ENCODE assay signal across 23 cellular contexts in genomic region chr14:92463141-92463540, GRCh38. TPM values are rescaled to one million over a fixed set of nuclear protein-coding genes. Genes with fewer than 3 reads are reported as not detected.
DNase-seq lines count a peak whose midpoint lies in the region; ATAC-seq and TF ChIP-seq lines count a peak whose summit lies in the region.
"Had no signal": no experiment of that assay in that cellular context is flagged by ENCODE, and none has a peak within 500 bp of the region (broad histone marks: within the 10 kb centered on the region; RNA-seq: fewer than 3 reads in every experiment).

No MANE protein-coding gene starts in this region.

- H3K4me1 ChIP-seq in left ventricle myocardium inferior (peaks cover 27% of the 10 kb centered on the region), testis (no peaks in the 10 kb centered on the region)
- H3K4me1 ChIP-seq: BE2C had no signal

- H3K27me3 ChIP-seq in left ventricle myocardium inferior (ENCODE audit: low read depth), result no peaks in the 10 kb centered on the region
- no peaks in the 10 kb centered on the region for H3K27me3 ChIP-seq in testis
- H3K27me3 ChIP-seq: MG63 had no signal

- H3K27ac ChIP-seq in left ventricle myocardium inferior (replicated peaks), result peak overlapping the region; percentile 11
- H3K27ac ChIP-seq in testis, result no peak overlapping the region
- H3K27ac ChIP-seq: skin epidermis, suprapubic skin had no signal

- H3K4me3 Mint-ChIP-seq in activated naive CD8-positive, alpha-beta T cell treated with anti-CD3 and anti-CD28 coated beads for 36 hours, result peak overlapping the region; percentile 45
- H3K4me3 Mint-ChIP-seq in naive thymus-derived CD8-positive, alpha-beta T cell, result peak overlapping the region; percentile 5 to 76 (median 52)
- H3K4me3 Mint-ChIP-seq: T-helper 1 cell treated with Interleukin-12 subunit alpha and Interleukin-12 subunit beta and Interleukin-4 antibody, amounts not matched to agents 30 μg/mL and 1 μg/mL, for 36 hours had no signal

- ATAC-seq in left cardiac atrium, result no peak
- peak; percentile 78 to 87 for ATAC-seq in naive thymus-derived CD8-positive, alpha-beta T cell
- no peak for ATAC-seq in HG02571 (IDR thresholded peaks at IDR 0.05; ENCODE audit: unreplicated experiment)
- ATAC-seq in GM18517 (IDR thresholded peaks at IDR 0.05; ENCODE audit: unreplicated experiment), result no peak

- H3K36me3 Mint-ChIP-seq in activated naive CD8-positive, alpha-beta T cell treated with anti-CD3 and anti-CD28 coated beads for 36 hours, result no peaks in the 10 kb centered on the region
- H3K36me3 Mint-ChIP-seq in naive thymus-derived CD8-positive, alpha-beta T cell, result peaks cover 0 to under 1% (median 0%) of the 10 kb centered on the region in 3 donors

- H3K9me3 Mint-ChIP-seq in activated naive CD8-positive, alpha-beta T cell treated with anti-CD3 and anti-CD28 coated beads for 36 hours, result peaks cover 5% of the 10 kb centered on the region
- peaks cover 0 to 13% (median 5%) of the 10 kb centered on the region in 9 donors for H3K9me3 Mint-ChIP-seq in naive thymus-derived CD8-positive, alpha-beta T cell

- DNase-seq in left ventricle myocardium inferior, result no peak
- DNase-seq in left cardiac atrium, result no peak
- no peak for DNase-seq in activated naive CD8-positive, alpha-beta T cell treated with anti-CD3 and anti-CD28 coated beads for 36 hours
- peak in 5 of 10 donors; percentile 12 to 46 (median 32) for DNase-seq in naive thymus-derived CD8-positive, alpha-beta T cell
- DNase-seq in testis, result peak; percentile 14
- DNase-seq in AG20443 (ENCODE audit: low spot score), result no peak
- DNase-seq: activated CD4-positive, alpha-beta T cell treated with anti-CD3 and anti-CD28 coated beads for 4 hours; activated gamma-delta T cell; BE2C; Calu3; cortex of kidney; hypothalamus; MG63; NCI-H1417 treated with DMSO at 0.1 percent for 48 hours; NCI-H774; RPMI8226; stimulated activated CD4-positive, alpha-beta T cell treated with anti-CD3 and anti-CD28 coated beads, Interleukin-1b, Interleukin-23, amount 100 ng/mL, for 48 hours had no signal

- H3K36me3 ChIP-seq in left ventricle myocardium inferior (no peaks in the 10 kb centered on the region), testis (ENCODE audit: low read depth, missing control alignments) (no peaks in the 10 kb centered on the region)
- H3K36me3 ChIP-seq: BE2C, MG63, suprapubic skin had no signal

- H3K4me1 Mint-ChIP-seq in activated naive CD8-positive, alpha-beta T cell treated with anti-CD3 and anti-CD28 coated beads for 36 hours, result peaks cover 38% of the 10 kb centered on the region
- H3K4me1 Mint-ChIP-seq in naive thymus-derived CD8-positive, alpha-beta T cell, result peaks cover 6 to 48% (median 35%) of the 10 kb centered on the region in 4 donors

- H3K27me3 Mint-ChIP-seq in activated naive CD8-positive, alpha-beta T cell treated with anti-CD3 and anti-CD28 coated beads for 36 hours, result no peaks in the 10 kb centered on the region
- H3K27me3 Mint-ChIP-seq in naive thymus-derived CD8-positive, alpha-beta T cell, result no peaks in the 10 kb centered on the region

- TF ChIP-seq CTCF in left ventricle myocardium inferior (IDR thresholded peaks at IDR 0.05; ENCODE audit: borderline replicate concordance), result no peak
- TF ChIP-seq CTCF in testis (IDR thresholded peaks at IDR 0.05), result no peak

- TF ChIP-seq POLR2A in testis (IDR thresholded peaks at IDR 0.05), result no peak

- intact Hi-C loops in left ventricle myocardium inferior (cut with micrococcal nuclease), result no loop called here
- intact Hi-C loops in left cardiac atrium (cut with DNase I), result no loop called here
- intact Hi-C loops in testis (cut with DNase I; ENCODE audit: low total_unique reads), result no loop called here

- H3K4me3 ChIP-seq in left ventricle myocardium inferior (no peak overlapping the region), testis (no peak overlapping the region)
- H3K4me3 ChIP-seq: MG63, skin epidermis, suprapubic skin had no signal

- H3K9me3 ChIP-seq in left ventricle myocardium inferior (replicated peaks), result peaks cover 14% of the 10 kb centered on the region
- H3K9me3 ChIP-seq in testis, result no peaks in the 10 kb centered on the region
- H3K9me3 ChIP-seq: BE2C, suprapubic skin had no signal

- peak overlapping the region; percentile 44 for H3K27ac Mint-ChIP-seq in activated naive CD8-positive, alpha-beta T cell treated with anti-CD3 and anti-CD28 coated beads for 36 hours
- H3K27ac Mint-ChIP-seq in naive thymus-derived CD8-positive, alpha-beta T cell, result peak overlapping the region in 9 of 10 donors; percentile 1 to 95 (median 46)
- H3K27ac Mint-ChIP-seq: T-helper 1 cell treated with Interleukin-12 subunit alpha and Interleukin-12 subunit beta and Interleukin-4 antibody, amounts not matched to agents 30 μg/mL and 1 μg/mL, for 36 hours had no signal

- POLR2A ChIA-PET in naive thymus-derived CD8-positive, alpha-beta T cell (lab: Charles Lee), result interaction anchor here (0.5 kb wide), 2 partner anchors 210 to 600 kb away, joined by 3 to 4 read pairs; no protein-coding TSS in a partner anchor

- 83 to 85% methylated on average over 12 of the region's 12 CpGs for WGBS in testis, 2 donors

RNA-seq across cellular contexts. Expression of gene RIN3, which starts 50.4 kb away (rescaled TPM):
- total RNA-seq in left ventricle myocardium inferior, result 13.8 TPM
- total RNA-seq in left cardiac atrium, result 10 to 100 TPM; 19.1 to 19.9 TPM
- total RNA-seq in activated naive CD8-positive, alpha-beta T cell treated with anti-CD3 and anti-CD28 coated beads for 36 hours, result 10 to 100 TPM; 59.2 to 59.6 TPM
- total RNA-seq in naive thymus-derived CD8-positive, alpha-beta T cell, result 100 to 1,000 TPM; 137 to 146 TPM
- polyA plus RNA-seq in naive thymus-derived CD8-positive, alpha-beta T cell, result 10 to 100 TPM; 16.8 to 45.8 (median 30.0) TPM
- total RNA-seq in testis, result 10 to 100 TPM; 49.8 to 56.2 TPM
- 25.9 TPM for polyA plus RNA-seq in testis (ENCODE audit: insufficient read depth, low read depth, low replicate concordance)
- polyA plus RNA-seq: neural cell had no signal

Comparison
In these comparisons a context has a peak if more than half of its experiments do, and no peak if none do; other contexts are left out.
1. ATAC-seq: peak in naive thymus-derived CD8-positive, alpha-beta T cell (2 of 2); none in left cardiac atrium (0 of 2), HG02571 (single experiment) and GM18517 (single experiment).